Comparison of ENCODE assay signal across 22 cellular contexts in genomic region chr12:72270246-72270645, GRCh38. TPM values are rescaled to one million over a fixed set of nuclear protein-coding genes. Genes with fewer than 3 reads are reported as not detected.
A peak's percentile ranks its signal among the peaks of the same experiment; 100 is the strongest.
DNase-seq lines count a peak whose midpoint lies in the region; ATAC-seq and TF ChIP-seq lines count a peak whose summit lies in the region.
"Had no signal": no experiment of that assay in that cellular context is flagged by ENCODE, and none has a peak within 500 bp of the region (broad histone marks: within the 10 kb centered on the region; RNA-seq: fewer than 3 reads in every experiment).

No MANE protein-coding gene starts in this region.

- DNase-seq in right cardiac atrium (no peak), right atrium auricular region (ENCODE audit: low spot score) (no peak), mucosa of descending colon (no peak), tibial nerve (ENCODE audit: low spot score in 2 of 2) (no peak)
- DNase-seq: activated CD4-positive, CD25-positive, alpha-beta regulatory T cell treated with anti-CD3 and anti-CD28 coated beads, Interleukin-2, amount 50 U/mL, for 72 hours; adrenal gland; CD4-positive, CD25-positive, alpha-beta regulatory T cell; DMS79; foreskin melanocyte; KBM-7; NCI-H1048; NCI-H2081 treated with DMSO at 0.1 percent for 48 hours; NCI-H524; posterior cingulate gyrus; SHP77 treated with DMSO at 0.1 percent for 48 hours; upper lobe of right lung had no signal

- WGBS in right cardiac atrium = 46% methylated on average over 2 of the region's 2 CpGs
- 60 to 61% methylated on average over 2 of the region's 2 CpGs for WGBS in tibial nerve, 2 donors

- peak overlapping the region; percentile 84 for H3K9ac ChIP-seq in neural cell (ENCODE audit: low read length)

- H3K4me1 Mint-ChIP-seq in brain = peaks cover 18% of the 10 kb centered on the region
- H3K4me1 Mint-ChIP-seq: CD4-positive, CD25-positive, alpha-beta regulatory T cell had no signal

- H3K79me2 ChIP-seq in neural cell (replicated peaks; ENCODE audit: insufficient read depth, low read length) = peaks cover 38% of the 10 kb centered on the region

- peaks cover 43% of the 10 kb centered on the region for H3K27me3 Mint-ChIP-seq in brain

- H3K4me3 ChIP-seq in right cardiac atrium (ENCODE audit: low read length) (peak overlapping the region; percentile 78), right atrium auricular region (no peak overlapping the region), neural cell (ENCODE audit: low read length) (peak overlapping the region; percentile 81), mucosa of descending colon (no peak overlapping the region), tibial nerve (no peak overlapping the region)
- H3K4me3 ChIP-seq: adrenal gland had no signal

- ATAC-seq in right cardiac atrium = no peak
- no peak for ATAC-seq in mucosa of descending colon
- no peak for ATAC-seq in GM21360 (IDR thresholded peaks at IDR 0.05; ENCODE audit: unreplicated experiment)
- no peak for ATAC-seq in HG02870 (IDR thresholded peaks at IDR 0.05; ENCODE audit: unreplicated experiment)
- ATAC-seq: left lobe of liver, upper lobe of right lung had no signal

- no peaks in the 10 kb centered on the region for H3K36me3 Mint-ChIP-seq in brain
- H3K36me3 Mint-ChIP-seq: CD4-positive, CD25-positive, alpha-beta regulatory T cell had no signal

- H3K4me2 ChIP-seq in neural cell (ENCODE audit: low read length) = peak overlapping the region; percentile 75

- TF ChIP-seq CTCF in right atrium auricular region (IDR thresholded peaks at IDR 0.05) = no peak
- no peak for TF ChIP-seq CTCF in brain (conservative IDR thresholded peaks at IDR 0.05)
- no peak for TF ChIP-seq CTCF in neural cell (IDR thresholded peaks at IDR 0.05; ENCODE audit: poor library complexity, severe bottlenecking)
- TF ChIP-seq CTCF in mucosa of descending colon (IDR thresholded peaks at IDR 0.05) = no peak
- no peak for TF ChIP-seq CTCF in tibial nerve (IDR thresholded peaks at IDR 0.05)

- no peak overlapping the region for H3K27ac Mint-ChIP-seq in brain
- H3K27ac Mint-ChIP-seq: activated T-helper 2 cell treated with anti-CD3 and anti-CD28 coated beads, Interferon-gamma antibody, Interleukin-2, Interleukin-4, amounts not matched to agents 10 μg/mL and 5 μg/mL and 100 μg/mL, durations not matched to agents 14 hours and 24 hours and 36 hours; CD4-positive, CD25-positive, alpha-beta regulatory T cell had no signal

- H3K9me3 ChIP-seq in right cardiac atrium (ENCODE audit: control insufficient read depth, low read length) (no peaks in the 10 kb centered on the region), right atrium auricular region (no peaks in the 10 kb centered on the region), neural cell (ENCODE audit: low read length) (no peaks in the 10 kb centered on the region), mucosa of descending colon (no peaks in the 10 kb centered on the region), tibial nerve (no peaks in the 10 kb centered on the region)
- H3K9me3 ChIP-seq: adrenal gland, upper lobe of right lung had no signal

- TF ChIP-seq POLR2A in tibial nerve (IDR thresholded peaks at IDR 0.05) = no peak

- no peak for TF ChIP-seq RAD21 in neural cell (conservative IDR thresholded peaks at IDR 0.05)

- H2AFZ ChIP-seq in neural cell (ENCODE audit: low read depth, low read length) = no peak overlapping the region

- intact Hi-C loops in right cardiac atrium (cut with DNase I) = no loop called here
- intact Hi-C loops in mucosa of descending colon (cut with DNase I, micrococcal nuclease) = no loop called here

- peaks cover 2% of the 10 kb centered on the region for H3K4me1 ChIP-seq in right cardiac atrium (ENCODE audit: control insufficient read depth, insufficient read depth, low read length)
- H3K4me1 ChIP-seq in right atrium auricular region = peaks cover 0 to 25% of the 10 kb centered on the region in 2 donors
- H3K4me1 ChIP-seq in mucosa of descending colon (ENCODE audit: low read depth) = no peaks in the 10 kb centered on the region
- H3K4me1 ChIP-seq in tibial nerve = peaks cover 0 to 33% (median 0%) of the 10 kb centered on the region in 4 donors

- peaks cover 0 to 3% (median 0%) of the 10 kb centered on the region in 5 experiments for H3K9me3 Mint-ChIP-seq in brain
- H3K9me3 Mint-ChIP-seq: activated T-helper 2 cell treated with anti-CD3 and anti-CD28 coated beads, Interferon-gamma antibody, Interleukin-2, Interleukin-4, amounts not matched to agents 10 μg/mL and 5 μg/mL and 100 μg/mL, durations not matched to agents 14 hours and 24 hours and 36 hours had no signal

- no peak overlapping the region for H3K27ac ChIP-seq in right cardiac atrium (ENCODE audit: low read length)
- no peak overlapping the region for H3K27ac ChIP-seq in right atrium auricular region
- H3K27ac ChIP-seq in neural cell (ENCODE audit: low read length) = no peak overlapping the region
- H3K27ac ChIP-seq in tibial nerve = no peak overlapping the region
- H3K27ac ChIP-seq: adrenal gland, upper lobe of right lung had no signal

- no peaks in the 10 kb centered on the region for H3F3A ChIP-seq in neural cell (ENCODE audit: insufficient read depth, low read length, poor library complexity, severe bottlenecking)

- H3K27me3 ChIP-seq in right cardiac atrium (ENCODE audit: control insufficient read depth, insufficient read depth) = no peaks in the 10 kb centered on the region
- peaks cover 10 to 14% of the 10 kb centered on the region in 2 donors for H3K27me3 ChIP-seq in right atrium auricular region
- peaks cover 22% of the 10 kb centered on the region for H3K27me3 ChIP-seq in neural cell (ENCODE audit: insufficient read depth, low read depth, low read length)
- H3K27me3 ChIP-seq in tibial nerve = peaks cover 0 to 38% of the 10 kb centered on the region in 2 donors

- peak overlapping the region in 4 of 5 experiments; percentile 90 to 97 (median 94) for H3K4me3 Mint-ChIP-seq in brain
- H3K4me3 Mint-ChIP-seq: CD4-positive, CD25-positive, alpha-beta regulatory T cell had no signal

- no peak for TF ChIP-seq EP300 in neural cell (conservative IDR thresholded peaks at IDR 0.05; ENCODE audit: poor library complexity, severe bottlenecking)
- TF ChIP-seq EP300 in tibial nerve (IDR thresholded peaks at IDR 0.05) = no peak

- H3K9me2 ChIP-seq in neural cell (ENCODE audit: insufficient read depth, low read length) = no peaks in the 10 kb centered on the region

- no peaks in the 10 kb centered on the region for H4K20me1 ChIP-seq in neural cell (ENCODE audit: insufficient read depth)

- H3K36me3 ChIP-seq in right atrium auricular region (no peaks in the 10 kb centered on the region), neural cell (ENCODE audit: insufficient read depth, low read length) (no peaks in the 10 kb centered on the region), mucosa of descending colon (ENCODE audit: low read depth) (no peaks in the 10 kb centered on the region), tibial nerve (no peaks in the 10 kb centered on the region)
- H3K36me3 ChIP-seq: adrenal gland, upper lobe of right lung had no signal

TF ChIP-seq in neural cell, 6 proteins besides CTCF, POLR2A, EP300 and RAD21:
- no peak for TF ChIP-seq POLR2AphosphoS5 (IDR thresholded peaks at IDR 0.05)
- no peak for TF ChIP-seq TAF1 (IDR thresholded peaks at IDR 0.05; ENCODE audit: low read depth)
- TF ChIP-seq EZH2 (IDR thresholded peaks at IDR 0.05; ENCODE audit: borderline replicate concordance, insufficient read depth, low read length, poor library complexity, severe bottlenecking) = no peak
- no peak for TF ChIP-seq SMC3 (conservative IDR thresholded peaks at IDR 0.05; ENCODE audit: poor library complexity)
- TF ChIP-seq MXI1 (conservative IDR thresholded peaks at IDR 0.05; ENCODE audit: poor library complexity, severe bottlenecking) = no peak
- TF ChIP-seq REST (IDR thresholded peaks at IDR 0.05; ENCODE audit: borderline replicate concordance) = no peak

RNA-seq across cellular contexts. Expression of gene TRHDE, which starts 1.9 kb away (rescaled TPM):
- 1 to 10 TPM; 3.5 to 7.0 (median 4.2) TPM for total RNA-seq in right cardiac atrium
- polyA plus RNA-seq in right cardiac atrium = 0.57 TPM
- 1 to 10 TPM in 1 of 2 donors, under 1 TPM in 1; 0.37 to 3.4 TPM for total RNA-seq in right atrium auricular region
- polyA plus RNA-seq in brain (ENCODE audit: insufficient read depth, low read depth, low replicate concordance) = 0.29 TPM
- 14.7 and 20.6 TPM in 2 replicates for polyA plus RNA-seq in neural cell
- polyA minus RNA-seq in neural cell = 89.9 and 96.2 TPM in 2 replicates
- total RNA-seq in mucosa of descending colon = 10 to 100 TPM in 1 of 3 donors, 1 to 10 TPM in 2; 4.7 to 11.2 (median 6.2) TPM
- 10 to 100 TPM in 1 of 4 donors, 1 to 10 TPM in 2, under 1 TPM in 1; 0.98 to 11.1 (median 2.8) TPM for total RNA-seq in tibial nerve
- total RNA-seq: activated T-helper 2 cell treated with anti-CD3 and anti-CD28 coated beads, Interferon-gamma antibody, Interleukin-2, Interleukin-4, amounts not matched to agents 10 μg/mL and 5 μg/mL and 100 μg/mL, durations not matched to agents 14 hours and 24 hours and 36 hours; CD4-positive, CD25-positive, alpha-beta regulatory T cell had no signal
- polyA plus RNA-seq: CD4-positive, CD25-positive, alpha-beta regulatory T cell had no signal

Comparison
In these comparisons a context has a peak if more than half of its experiments do, and no peak if none do; other contexts are left out.
1. H3K4me3 ChIP-seq: peak in right cardiac atrium (single experiment) and neural cell (single experiment); none in right atrium auricular region (0 of 2), mucosa of descending colon (single experiment) and tibial nerve (0 of 4).